8 cellular contexts compared by ENCODE assay signal in genomic region chr3:143171141-143171651, GRCh38.
DNase-seq lines count a peak whose midpoint lies in the region; ATAC-seq and TF ChIP-seq lines count a peak whose summit lies in the region.

No MANE protein-coding gene starts in this region.

- TF ChIP-seq CTCF in GM12865 (IDR thresholded peaks at IDR 0.05; ENCODE audit: insufficient read depth, low read depth, low read length, missing control alignments) = no peak

- no peak overlapping the region; the same call in 1 of the 2 replicates for H3K4me3 ChIP-seq in GM12865 (ENCODE audit: low read depth, low read length)

- ATAC-seq in GM21723 (IDR thresholded peaks at IDR 0.05; ENCODE audit: unreplicated experiment) = peak; percentile 88

- in situ Hi-C loops in ACHN (cut with HindIII; ENCODE audit: low pct_ligation_motif_present, low pct_unique_long_range_greater_than_20kb, low sequenced_read_pairs) = no loop called here

- peak; percentile 84 for DNase-seq in GM12865 (ENCODE audit: low read depth)
- peak; percentile 81 for DNase-seq in NAMALWA (ENCODE audit: low spot score)
- DNase-seq in fibroblast of peridontal ligament (ENCODE audit: extremely low read depth) = peak; percentile 73
- DNase-seq in germinal center (ENCODE audit: low spot score) = no peak
- no peak for DNase-seq in ACHN
- DNase-seq in stimulated activated CD4-positive, alpha-beta T cell treated with anti-CD3 and anti-CD28 coated beads, Interleukin-4, amount 100 ng/mL, for 4 hours = no peak
- DNase-seq in AG20443 (ENCODE audit: low spot score) = no peak

Comparison
In these comparisons a context has a peak if more than half of its experiments do, and no peak if none do; other contexts are left out.
1. DNase-seq: peak in GM12865 (single experiment), NAMALWA (single experiment) and fibroblast of peridontal ligament (single experiment); none in germinal center (single experiment), ACHN (single experiment), stimulated activated CD4-positive, alpha-beta T cell treated with anti-CD3 and anti-CD28 coated beads, Interleukin-4, amount 100 ng/mL, for 4 hours (0 of 2) and AG20443 (single experiment).